In genomic region chr11:65900125-65900898, GRCh38 we compare ENCODE assay signal across 1 cellular context.
A peak's percentile ranks its signal among the peaks of the same experiment; 100 is the strongest.
TF ChIP-seq lines count a peak whose summit lies in the region.

FOSL1 (minus strand) TSS chr11:65900388; CDS start chr11:65900339, 49 bp downstream.

TF ChIP-seq in GM23338, 12 proteins besides CTCF, POLR2A, EP300 and RAD21 (continued from another document):
- no peak for TF ChIP-seq ZNF462 (CRISPR knock-in tag; IDR thresholded peaks at IDR 0.05)
- peak; percentile 39; the same call in 1 of the 2 replicates for TF ChIP-seq POLR2AphosphoS5 (IDR thresholded peaks at IDR 0.05; ENCODE audit: low read depth)
- TF ChIP-seq ZNF114 (CRISPR knock-in tag; IDR thresholded peaks at IDR 0.05): no peak
- no peak for TF ChIP-seq EZH2 (IDR thresholded peaks at IDR 0.05; ENCODE audit: low read depth, unreplicated experiment)
- peak; percentile 91 for TF ChIP-seq CREB1 (CRISPR knock-in tag; IDR thresholded peaks at IDR 0.05; ENCODE audit: low read depth)
TF ChIP-seq in GM23338: peak in this region for 2.
